Comparison of ENCODE assay signal across 16 cellular contexts in genomic region chr11:28713850-28714249, GRCh38.
"Had no signal": no experiment of that assay in that cellular context is flagged by ENCODE, and none has a peak within 500 bp of the region (broad histone marks: within the 10 kb centered on the region; RNA-seq: fewer than 3 reads in every experiment).

No MANE protein-coding gene starts in this region.

- DNase-seq: activated CD4-positive, alpha-beta T cell treated with anti-CD3 and anti-CD28 coated beads for 48 hours; activated CD8-positive, alpha-beta memory T cell treated with anti-CD3 and anti-CD28 coated beads, Interleukin-2, amount 50 U/mL, for 48 hours; activated naive CD8-positive, alpha-beta T cell treated with anti-CD3 and anti-CD28 coated beads for 36 hours; central memory CD4-positive, alpha-beta T cell; colonic mucosa; hippocampal formation; left lung; mucosa of descending colon; naive thymus-derived CD8-positive, alpha-beta T cell; pancreas; stimulated activated CD4-positive, alpha-beta T cell treated with anti-CD3 and anti-CD28 coated beads, Interleukin-12 subunit alpha, Interleukin-12 subunit beta, amount 100 ng/mL, for 4 hours; stimulated activated CD4-positive, alpha-beta T cell treated with anti-CD3 and anti-CD28 coated beads, Interleukin-2, amount 100 ng/mL, for 24 hours; stomach had no signal

- H3K4me3 ChIP-seq: colonic mucosa, esophagus muscularis mucosa, left lung, mucosa of descending colon, pancreas, stomach, thoracic aorta had no signal

- H3K4me1 ChIP-seq: colonic mucosa, esophagus muscularis mucosa, left lung, pancreas, stomach had no signal

- H3K9me3 ChIP-seq: colonic mucosa, esophagus muscularis mucosa, left lung, mucosa of descending colon, pancreas, stomach, thoracic aorta had no signal

- ATAC-seq: left lung; mucosa of descending colon; naive thymus-derived CD8-positive, alpha-beta T cell; pancreas; WTC11 had no signal

- H3K27ac ChIP-seq: colonic mucosa, esophagus muscularis mucosa, left lung, pancreas, stomach, thoracic aorta had no signal

- H3K27me3 ChIP-seq: colonic mucosa, esophagus muscularis mucosa, left lung, pancreas, stomach had no signal

- H3K36me3 ChIP-seq: colonic mucosa, esophagus muscularis mucosa, left lung, pancreas, stomach, thoracic aorta had no signal
